ENCODE assay signal across 22 cellular contexts in genomic region chr10:29668628-29669027, GRCh38. TPM values are rescaled to one million over a fixed set of nuclear protein-coding genes. Genes with fewer than 3 reads are reported as not detected.
DNase-seq lines count a peak whose midpoint lies in the region; ATAC-seq, FAIRE-seq and TF ChIP-seq lines count a peak whose summit lies in the region.
"Had no signal": no experiment of that assay in that cellular context is flagged by ENCODE, and none has a peak within 500 bp of the region (broad histone marks: within the 10 kb centered on the region; RNA-seq: fewer than 3 reads in every experiment).

No MANE protein-coding gene starts in this region.

- H3K4me3 ChIP-seq in A549 = no peak overlapping the region
- H3K4me3 ChIP-seq: left ventricle myocardium inferior had no signal

- no peaks in the 10 kb centered on the region for H3K27me3 Mint-ChIP-seq in chondrocyte (ENCODE audit: low read depth)
- H3K27me3 Mint-ChIP-seq: central memory CD8-positive, alpha-beta T cell; T-helper 17 cell had no signal

- H3K36me3 Mint-ChIP-seq in chondrocyte (ENCODE audit: low read depth) = peaks cover 10% of the 10 kb centered on the region

- peak in 1 of 2 experiments; percentile 30 for DNase-seq in A549 (ENCODE audit: low read depth in 1 of 2, low spot score in 1 of 2)
- peak; percentile 54 for DNase-seq in HT1080 (ENCODE audit: low read depth)
- DNase-seq in chondrocyte (ENCODE audit: low spot score) = no peak
- DNase-seq in kidney tubule cell (ENCODE audit: low spot score) = peak; percentile 77
- DNase-seq in NCI-H2029 (lab: John Stamatoyannopoulos, UW) = no peak
- no peak for DNase-seq in SIG-M5 (lab: John Stamatoyannopoulos, UW)
- no peak for DNase-seq in HuH-7 (ENCODE audit: low spot score)
- DNase-seq: activated CD4-positive, CD25-positive, alpha-beta regulatory T cell treated with anti-CD3 and anti-CD28 coated beads, Interleukin-2, amount 50 U/mL, for 72 hours; activated naive CD4-positive, alpha-beta T cell treated with anti-CD3 and anti-CD28 coated beads for 36 hours; GF-D8; MV-4-11; naive thymus-derived CD8-positive, alpha-beta T cell; NCI-H2081 treated with DMSO at 0.1 percent for 48 hours; NCI-H774; retina; RPMI8226; substantia nigra; T-helper 17 cell had no signal

- no peak for TF ChIP-seq CTCF in A549 (IDR thresholded peaks at IDR 0.05)
- no peak for TF ChIP-seq CTCF in chondrocyte (IDR thresholded peaks at IDR 0.05)

- no peak overlapping the region for H3K4me3 Mint-ChIP-seq in chondrocyte (ENCODE audit: unreplicated experiment)
- H3K4me3 Mint-ChIP-seq: activated naive CD4-positive, alpha-beta T cell treated with anti-CD3 and anti-CD28 coated beads for 36 hours; central memory CD8-positive, alpha-beta T cell; T-helper 17 cell had no signal

- no peak for TF ChIP-seq RAD21 in A549 (conservative IDR thresholded peaks at IDR 0.05 in 1 of 2, IDR thresholded peaks at IDR 0.05 in 1 of 2)

- peak overlapping the region in 1 of 2 experiments; percentile 11; a peak in 2 of 6 replicates for H3K27ac ChIP-seq in A549

- no peak for FAIRE-seq in A549 (lab: Jason Lieb, UNC)
- FAIRE-seq: endometrium had no signal

- H3K4me1 ChIP-seq in A549 = peaks cover 8% of the 10 kb centered on the region

- peak overlapping the region; percentile 21; the same call in 2 of the 3 replicates for H3K4me2 ChIP-seq in A549

- TF ChIP-seq EP300 in A549 (IDR thresholded peaks at IDR 0.05) = no peak

- peak in 1 of 2 experiments; percentile 64; a peak in 3 of 6 replicates for ATAC-seq in A549
- no peak for ATAC-seq in GM21360 (IDR thresholded peaks at IDR 0.05; ENCODE audit: unreplicated experiment)
- ATAC-seq: naive thymus-derived CD8-positive, alpha-beta T cell; T-helper 17 cell had no signal

- CTCF ChIA-PET in A549 (lab: Yijun Ruan, JAX) = interaction anchor here (0.5 to 2.2 kb wide), 4 partner anchors 9 to 188 kb away, joined by 3 to 6 read pairs (median 4); no protein-coding TSS in a partner anchor

- peaks cover 2% of the 10 kb centered on the region for H3K9me3 Mint-ChIP-seq in chondrocyte (ENCODE audit: low read depth)
- H3K9me3 Mint-ChIP-seq: central memory CD8-positive, alpha-beta T cell had no signal

- no peak for TF ChIP-seq POLR2A in A549 (IDR thresholded peaks at IDR 0.05; ENCODE audit: low read length)

- peaks cover 36% of the 10 kb centered on the region for H3K4me1 Mint-ChIP-seq in chondrocyte (ENCODE audit: low read depth)

- peaks cover 4% of the 10 kb centered on the region for H3K9me3 ChIP-seq in A549
- H3K9me3 ChIP-seq: left ventricle myocardium inferior had no signal

- POLR2A ChIA-PET in A549 (lab: Yijun Ruan, JAX) = no interaction called here

- 61% methylated on average over 4 of the region's 4 CpGs for WGBS in A549 (ENCODE audit: missing lambda C conversion rate)

- peak overlapping the region; percentile 46 for H3K27ac Mint-ChIP-seq in chondrocyte (ENCODE audit: unreplicated experiment)
- H3K27ac Mint-ChIP-seq: activated naive CD4-positive, alpha-beta T cell treated with anti-CD3 and anti-CD28 coated beads for 36 hours had no signal

TF ChIP-seq in A549, 52 proteins besides CTCF, POLR2A, EP300 and RAD21:
- 0 out of 2 replicates have a peak, but pooled peaks have one; percentile 13 for TF ChIP-seq JUNB (IDR thresholded peaks at IDR 0.05)
- no peak for TF ChIP-seq FOSL2 (IDR thresholded peaks at IDR 0.05)
- peak; percentile 40; the same call in 1 of the 2 replicates for TF ChIP-seq FOSL2 (CRISPR knock-in tag; IDR thresholded peaks at IDR 0.05)
- TF ChIP-seq ZNF302 (CRISPR knock-in tag; IDR thresholded peaks at IDR 0.05) = no peak

RNA-seq across cellular contexts. Expression of gene SVIL, which starts 33.9 kb away (rescaled TPM):
- polyA plus RNA-seq in A549 (2011; rRNA removed) = 20.4 and 26.7 TPM in 2 replicates
- polyA plus RNA-seq in A549 (2012; cell fraction: cytosol; rRNA removed) = 4.1 and 4.3 TPM in 2 replicates
- polyA plus RNA-seq in A549 (2012; cell fraction: nucleus; rRNA removed) = 11.7 and 14.1 TPM in 2 replicates
- polyA plus RNA-seq in A549 (2017; fragmentation: RNase III; extraction: RNeasy Plus Mini Kit Qiagen cat#74134 plus additional on column Dnase treatment) = 9.6 to 12.1 TPM (median 12.0 TPM) in 3 replicates
- 23.6 and 32.6 TPM in 2 replicates for polyA minus RNA-seq in A549 (2011; rRNA and poly(A)+ RNA removed)
- total RNA-seq in HT1080 (2014; rRNA removed; shearing (Covaris generic)) = 8.0 and 8.2 TPM in 2 replicates
- 1.8 TPM in 2 replicates for polyA plus RNA-seq in HT1080 (2015; cell fraction: cytosol; rRNA removed)
- 20.3 and 21.3 TPM in 2 replicates for polyA plus RNA-seq in HT1080 (2015; cell fraction: nucleus; rRNA removed)
- 112 to 136 TPM (median 118 TPM) in 3 replicates for total RNA-seq in chondrocyte

Comparison
In these comparisons a context has a peak if more than half of its experiments do, and no peak if none do; other contexts are left out.
1. DNase-seq: peak in HT1080 (single experiment) and kidney tubule cell (single experiment); none in chondrocyte (single experiment), NCI-H2029 (single experiment), SIG-M5 (single experiment) and HuH-7 (single experiment).
2. RNA of gene SVIL, which starts 33.9 kb away (total RNA-seq): 112 to 136 TPM in chondrocyte; 8.0 to 8.2 TPM in HT1080; every median in the first group is over 10 times any median in the second.